1 cellular context compared by ENCODE assay signal in the genomic region with DNA sequence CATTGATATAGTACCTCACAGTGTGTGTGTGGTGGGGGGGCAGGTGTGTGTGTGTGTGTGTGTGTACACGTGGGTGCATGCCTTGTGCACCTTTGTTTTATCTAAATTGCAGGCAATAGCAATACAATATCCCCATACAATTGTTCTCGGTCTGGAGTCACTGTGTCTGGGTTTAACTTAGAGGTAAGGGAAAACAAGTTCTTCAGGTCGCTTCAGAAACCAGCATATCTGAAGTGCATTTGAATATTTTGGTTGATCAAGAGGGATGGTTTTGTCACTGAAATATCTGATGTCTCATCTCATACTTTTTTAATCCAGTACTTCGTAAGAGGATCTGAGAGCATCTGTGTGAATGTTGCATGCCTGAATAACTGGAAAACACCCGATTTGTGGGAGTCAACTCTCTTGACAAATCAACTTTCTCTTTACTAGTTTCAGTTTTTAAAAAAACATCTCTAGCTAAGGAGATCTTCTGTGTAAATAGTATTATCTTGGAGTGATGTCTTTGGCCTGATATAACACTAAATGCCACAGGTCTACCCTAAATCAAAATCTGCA.
TF ChIP-seq lines count a peak whose summit lies in the region.

No MANE protein-coding gene starts in this region.

TF ChIP-seq in HepG2, 621 proteins besides CTCF, POLR2A, EP300 and RAD21 (continued from another document):
- TF ChIP-seq, protein P1, sequence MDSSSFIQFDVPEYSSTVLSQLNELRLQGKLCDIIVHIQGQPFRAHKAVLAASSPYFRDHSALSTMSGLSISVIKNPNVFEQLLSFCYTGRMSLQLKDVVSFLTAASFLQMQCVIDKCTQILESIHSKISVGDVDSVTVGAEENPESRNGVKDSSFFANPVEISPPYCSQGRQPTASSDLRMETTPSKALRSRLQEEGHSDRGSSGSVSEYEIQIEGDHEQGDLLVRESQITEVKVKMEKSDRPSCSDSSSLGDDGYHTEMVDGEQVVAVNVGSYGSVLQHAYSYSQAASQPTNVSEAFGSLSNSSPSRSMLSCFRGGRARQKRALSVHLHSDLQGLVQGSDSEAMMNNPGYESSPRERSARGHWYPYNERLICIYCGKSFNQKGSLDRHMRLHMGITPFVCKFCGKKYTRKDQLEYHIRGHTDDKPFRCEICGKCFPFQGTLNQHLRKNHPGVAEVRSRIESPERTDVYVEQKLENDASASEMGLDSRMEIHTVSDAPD (CRISPR knock-in tag; IDR thresholded peaks at IDR 0.05): no peak
- no peak for TF ChIP-seq CBFB (CRISPR knock-in tag; IDR thresholded peaks at IDR 0.05)
